13 cellular contexts compared by ENCODE assay signal in genomic region chr21:31713973-31714740, GRCh38. TPM values are rescaled to one million over a fixed set of nuclear protein-coding genes. Genes with fewer than 3 reads are reported as not detected.
DNase-seq lines count a peak whose midpoint lies in the region; ATAC-seq and TF ChIP-seq lines count a peak whose summit lies in the region.
"Had no signal": no experiment of that assay in that cellular context is flagged by ENCODE, and none has a peak within 500 bp of the region (broad histone marks: within the 10 kb centered on the region; RNA-seq: fewer than 3 reads in every experiment).

No MANE protein-coding gene starts in this region.

- POLR2A ChIA-PET in CD4-positive, alpha-beta T cell (lab: Charles Lee): no interaction called here
- POLR2A ChIA-PET in Panc1 (lab: Charles Lee): no interaction called here

- H3K27me3 Mint-ChIP-seq in CD4-positive, alpha-beta T cell: no peaks in the 10 kb centered on the region
- peaks cover 20% of the 10 kb centered on the region for H3K27me3 Mint-ChIP-seq in endodermal cell (ENCODE audit: insufficient read depth)
- H3K27me3 Mint-ChIP-seq: activated CD4-positive, alpha-beta T cell treated with anti-CD3 and anti-CD28 coated beads, Interleukin-2, amount 10 ng/mL, durations not matched to agents 7 days and 5 days; naive thymus-derived CD8-positive, alpha-beta T cell had no signal

- H3K36me3 ChIP-seq in Panc1 (ENCODE audit: control insufficient read depth, insufficient read depth, low read length) (no peaks in the 10 kb centered on the region), endodermal cell (ENCODE audit: control insufficient read depth, insufficient read depth, low read length) (no peaks in the 10 kb centered on the region)
- H3K36me3 ChIP-seq: colonic mucosa had no signal

- no peak for DNase-seq in CD4-positive, alpha-beta T cell
- no peak for DNase-seq in Panc1 (ENCODE audit: low read depth, low spot score)
- DNase-seq in endodermal cell: no peak
- no peak for DNase-seq in G401 (ENCODE audit: low spot score)
- DNase-seq in 8988T: no peak
- DNase-seq in cerebellum (ENCODE audit: low spot score): no peak
- DNase-seq: activated CD4-positive, alpha-beta T cell treated with anti-CD3 and anti-CD28 coated beads, Interleukin-2, amount 10 ng/mL, durations not matched to agents 7 days and 5 days; colonic mucosa; hypothalamus; naive thymus-derived CD8-positive, alpha-beta T cell; NCI-H1048 had no signal

- peak overlapping the region; percentile 28 for H3K27ac Mint-ChIP-seq in CD4-positive, alpha-beta T cell
- H3K27ac Mint-ChIP-seq in endodermal cell: peak overlapping the region; percentile 25
- H3K27ac Mint-ChIP-seq: activated CD4-positive, alpha-beta T cell treated with anti-CD3 and anti-CD28 coated beads, Interleukin-2, amount 10 ng/mL, durations not matched to agents 7 days and 5 days had no signal

- peak overlapping the region; percentile 25 for H3K4me3 Mint-ChIP-seq in CD4-positive, alpha-beta T cell
- peak overlapping the region; percentile 11 for H3K4me3 Mint-ChIP-seq in endodermal cell
- H3K4me3 Mint-ChIP-seq: activated CD4-positive, alpha-beta T cell treated with anti-CD3 and anti-CD28 coated beads, Interleukin-2, amount 10 ng/mL, durations not matched to agents 7 days and 5 days had no signal

- H3K27me3 ChIP-seq in CD4-positive, alpha-beta T cell (ENCODE audit: control insufficient read depth, insufficient read depth, low read length): no peaks in the 10 kb centered on the region
- H3K27me3 ChIP-seq in Panc1 (ENCODE audit: control insufficient read depth, insufficient read depth, low read length): no peaks in the 10 kb centered on the region
- peaks cover 32% of the 10 kb centered on the region for H3K27me3 ChIP-seq in endodermal cell (ENCODE audit: control insufficient read depth, insufficient read depth, low read length, poor library complexity, severe bottlenecking)
- H3K27me3 ChIP-seq: colonic mucosa had no signal

- in situ Hi-C loops in Panc1 (cut with HindIII; ENCODE audit: low pct_unique_long_range_greater_than_20kb, low sequenced_read_pairs): no loop called here
- in situ Hi-C loops in G401 (cut with HindIII; ENCODE audit: low sequenced_read_pairs): no loop called here

- intact Hi-C loops in CD4-positive, alpha-beta T cell (cut with DNase I, micrococcal nuclease): loop anchor here in 1 of 2 experiments (2.0 kb wide), 1 partner anchor 17 kb away; no protein-coding TSS in a partner anchor
- intact Hi-C loops in Panc1 (cut with micrococcal nuclease; ENCODE audit: unreplicated experiment): no loop called here

- H3K4me1 Mint-ChIP-seq in CD4-positive, alpha-beta T cell (ENCODE audit: low read depth): peaks cover 92% of the 10 kb centered on the region
- H3K4me1 Mint-ChIP-seq in endodermal cell: peaks cover 54% of the 10 kb centered on the region

- no TSS peak for BruUV-seq in Panc1 (replicated peaks; lab: Mats Ljungman, UMichigan)

- no peaks in the 10 kb centered on the region for H3K9me3 Mint-ChIP-seq in CD4-positive, alpha-beta T cell
- H3K9me3 Mint-ChIP-seq in endodermal cell: no peaks in the 10 kb centered on the region
- H3K9me3 Mint-ChIP-seq: activated CD4-positive, alpha-beta T cell treated with anti-CD3 and anti-CD28 coated beads, Interleukin-2, amount 10 ng/mL, durations not matched to agents 7 days and 5 days; naive thymus-derived CD8-positive, alpha-beta T cell had no signal

- H3K27ac ChIP-seq in CD4-positive, alpha-beta T cell (ENCODE audit: low read depth, low read length): no peak overlapping the region
- no peak overlapping the region for H3K27ac ChIP-seq in Panc1 (ENCODE audit: low read length)
- no peak overlapping the region for H3K27ac ChIP-seq in endodermal cell (ENCODE audit: low read depth, low read length)
- H3K27ac ChIP-seq: colonic mucosa had no signal

- ATAC-seq in CD4-positive, alpha-beta T cell (ENCODE audit: poor library complexity): no peak
- peak; percentile 74 for ATAC-seq in GM19351 (IDR thresholded peaks at IDR 0.05; ENCODE audit: unreplicated experiment)
- peak; percentile 53; the same call in 1 of the 2 replicates for ATAC-seq in Panc1
- no peak for ATAC-seq in HG03342 (IDR thresholded peaks at IDR 0.05; ENCODE audit: unreplicated experiment)
- ATAC-seq: naive thymus-derived CD8-positive, alpha-beta T cell had no signal

- peaks cover 16% of the 10 kb centered on the region for H3K4me1 ChIP-seq in Panc1 (ENCODE audit: control insufficient read depth, insufficient read depth, low read length)
- peaks cover 16% of the 10 kb centered on the region for H3K4me1 ChIP-seq in endodermal cell (ENCODE audit: control insufficient read depth, insufficient read depth, low read length)
- H3K4me1 ChIP-seq: colonic mucosa had no signal

- CTCF ChIA-PET in CD4-positive, alpha-beta T cell (lab: Charles Lee): no interaction called here
- CTCF ChIA-PET in Panc1 (lab: Charles Lee): no interaction called here

- no peak overlapping the region for H3K4me3 ChIP-seq in Panc1 (ENCODE audit: low read depth in 2 of 2, low read length in 2 of 2)
- peak overlapping the region; percentile 16 for H3K4me3 ChIP-seq in endodermal cell (ENCODE audit: low read length)
- H3K4me3 ChIP-seq: colonic mucosa had no signal

- TF ChIP-seq CTCF in CD4-positive, alpha-beta T cell (IDR thresholded peaks at IDR 0.05): no peak
- no peak for TF ChIP-seq CTCF in Panc1 (IDR thresholded peaks at IDR 0.05)
- no peak for TF ChIP-seq CTCF in endodermal cell (conservative IDR thresholded peaks at IDR 0.05)

- WGBS in endodermal cell (ENCODE audit: insufficient coverage in 1 of 2, insufficient read length in 1 of 2), 2 experiments: 66 to 69% methylated on average over 2 to 4 of the region's 5 CpGs

- H3K36me3 Mint-ChIP-seq in CD4-positive, alpha-beta T cell (ENCODE audit: low read depth): no peaks in the 10 kb centered on the region
- H3K36me3 Mint-ChIP-seq in endodermal cell (ENCODE audit: low read depth): peaks cover 7% of the 10 kb centered on the region

- H3K9me3 ChIP-seq in CD4-positive, alpha-beta T cell (ENCODE audit: control insufficient read depth, low read length): no peaks in the 10 kb centered on the region
- no peaks in the 10 kb centered on the region for H3K9me3 ChIP-seq in Panc1 (ENCODE audit: control insufficient read depth, insufficient read depth, low read depth, low read length)
- H3K9me3 ChIP-seq in endodermal cell (ENCODE audit: control insufficient read depth, low read length): no peaks in the 10 kb centered on the region
- H3K9me3 ChIP-seq: colonic mucosa had no signal

- H3K9ac ChIP-seq in endodermal cell (ENCODE audit: extremely low read depth, low read length, poor library complexity, severe bottlenecking): no peak overlapping the region

RNA-seq across cellular contexts. Expression of gene SCAF4, which starts 17.8 kb away (rescaled TPM):
- total RNA-seq in CD4-positive, alpha-beta T cell: 10 to 100 TPM; 56.1 to 57.8 TPM
- total RNA-seq in Panc1 (2021; ENCODE audit: unreplicated experiment) (28.4 TPM), endodermal cell (10 to 100 TPM; 61.3 to 67.8 TPM), cerebellum (17.8 TPM)
- 16.8 TPM for polyA plus RNA-seq in Panc1 (2012; ENCODE audit: insufficient read length)
- polyA plus RNA-seq in endodermal cell (2013, experiment 1 of 2): 50.3 TPM
- 43.0 TPM for polyA plus RNA-seq in endodermal cell (2013, experiment 2 of 2)
- total RNA-seq in G401 (2014; rRNA removed; shearing (Covaris generic)): 2.1 and 4.1 TPM in 2 replicates

RNA-seq across cellular contexts. Expression of gene SOD1, which starts 54.7 kb away (rescaled TPM):
- 100 to 1,000 TPM; 158 to 161 TPM for total RNA-seq in CD4-positive, alpha-beta T cell
- 221 TPM for total RNA-seq in Panc1 (2021; ENCODE audit: unreplicated experiment)
- polyA plus RNA-seq in Panc1 (2012; ENCODE audit: insufficient read length): 315 TPM
- 100 to 1,000 TPM; 185 to 234 TPM for total RNA-seq in endodermal cell
- 192 TPM for polyA plus RNA-seq in endodermal cell (2013, experiment 1 of 2)
- 170 TPM for polyA plus RNA-seq in endodermal cell (2013, experiment 2 of 2)
- 305 and 352 TPM in 2 replicates for total RNA-seq in G401 (2014; rRNA removed; shearing (Covaris generic))
- total RNA-seq in cerebellum: 67.1 TPM

Comparison
In these comparisons a context has a peak if more than half of its experiments do, and no peak if none do; other contexts are left out.
1. ATAC-seq: peak in GM19351 (single experiment) and Panc1 (single experiment); none in CD4-positive, alpha-beta T cell (single experiment) and HG03342 (single experiment).